7 cellular contexts compared by ENCODE assay signal in genomic region chr16:25031441-25032307, GRCh38. TPM values are rescaled to one million over a fixed set of nuclear protein-coding genes. Genes with fewer than 3 reads are reported as not detected.
DNase-seq lines count a peak whose midpoint lies in the region; ATAC-seq and TF ChIP-seq lines count a peak whose summit lies in the region.

No MANE protein-coding gene starts in this region.

- H3K9ac ChIP-seq in rectal smooth muscle tissue (ENCODE audit: low read length), result peak overlapping the region; percentile 76

- DNase-seq in NCI-H187 treated with DMSO at 0.1 percent for 48 hours (lab: John Stamatoyannopoulos, UW) (peak; percentile 81), astrocyte of the cerebellum (ENCODE audit: low read depth) (peak; percentile 94), hepatocyte (ENCODE audit: low spot score) (peak; percentile 97)
- DNase-seq in T-helper 2 cell treated with Interferon-gamma antibody and Interleukin-4, amounts not matched to agents 5 μg/mL and 100 μg/mL, for 36 hours (ENCODE audit: low spot score), result peak; percentile 88

- no peaks in the 10 kb centered on the region for H3K9me3 ChIP-seq in hepatocyte (ENCODE audit: low read depth)

- H3K36me3 ChIP-seq in hepatocyte (replicated peaks; ENCODE audit: insufficient read depth, low read depth) (no peaks in the 10 kb centered on the region), rectal smooth muscle tissue (ENCODE audit: control insufficient read depth, insufficient read depth, low read length) (no peaks in the 10 kb centered on the region)

- H3K4me2 ChIP-seq in hepatocyte, result peak overlapping the region; percentile 93

- no peaks in the 10 kb centered on the region for H3K4me1 ChIP-seq in hepatocyte (ENCODE audit: insufficient read depth)
- peaks cover 3% of the 10 kb centered on the region for H3K4me1 ChIP-seq in rectal smooth muscle tissue (ENCODE audit: control insufficient read depth, insufficient read depth, low read length)

- H3K27ac ChIP-seq in hepatocyte (peak overlapping the region; percentile 63), rectal smooth muscle tissue (ENCODE audit: low read depth, low read length) (peak overlapping the region; percentile 56)

- peaks cover 11% of the 10 kb centered on the region for H3K79me2 ChIP-seq in hepatocyte

- no peaks in the 10 kb centered on the region for H3K9me3 Mint-ChIP-seq in T-helper 2 cell treated with Interferon-gamma antibody and Interleukin-4, amounts not matched to agents 5 μg/mL and 100 μg/mL, for 36 hours

- H3K4me3 ChIP-seq in astrocyte of the cerebellum (ENCODE audit: low read depth, low read length), result peak overlapping the region; percentile 83
- H3K4me3 ChIP-seq in hepatocyte, result peak overlapping the region; percentile 56
- H3K4me3 ChIP-seq in rectal smooth muscle tissue (ENCODE audit: low read length), result peak overlapping the region; percentile 94

- H3K27ac Mint-ChIP-seq in T-helper 2 cell treated with Interferon-gamma antibody and Interleukin-4, amounts not matched to agents 5 μg/mL and 100 μg/mL, for 36 hours, result peak overlapping the region; percentile 95

- H3K4me1 Mint-ChIP-seq in T-helper 2 cell treated with Interferon-gamma antibody and Interleukin-4, amounts not matched to agents 5 μg/mL and 100 μg/mL, for 36 hours (ENCODE audit: low read depth), result peaks cover 24% of the 10 kb centered on the region

- no peaks in the 10 kb centered on the region for H3K27me3 Mint-ChIP-seq in T-helper 2 cell treated with Interferon-gamma antibody and Interleukin-4, amounts not matched to agents 5 μg/mL and 100 μg/mL, for 36 hours (ENCODE audit: low read depth)

- H4K20me1 ChIP-seq in hepatocyte (ENCODE audit: insufficient read depth, poor library complexity, severe bottlenecking), result no peaks in the 10 kb centered on the region

- H3K4me3 Mint-ChIP-seq in T-helper 2 cell treated with Interferon-gamma antibody and Interleukin-4, amounts not matched to agents 5 μg/mL and 100 μg/mL, for 36 hours, result peak overlapping the region; percentile 88

- 2% methylated on average over 51 of the region's 51 CpGs for WGBS in hepatocyte (ENCODE audit: low lambda C conversion rate, missing lambda C conversion rate)

- H3K27me3 ChIP-seq in hepatocyte, result no peaks in the 10 kb centered on the region
- no peaks in the 10 kb centered on the region for H3K27me3 ChIP-seq in rectal smooth muscle tissue (ENCODE audit: control insufficient read depth, insufficient read depth, low read length)

- H3K9me2 ChIP-seq in hepatocyte (replicated peaks; ENCODE audit: insufficient read depth), result no peaks in the 10 kb centered on the region

- H3K36me3 Mint-ChIP-seq in T-helper 2 cell treated with Interferon-gamma antibody and Interleukin-4, amounts not matched to agents 5 μg/mL and 100 μg/mL, for 36 hours (ENCODE audit: low read depth), result no peaks in the 10 kb centered on the region

- in situ Hi-C loops in astrocyte of the cerebellum (cut with HindIII; ENCODE audit: low sequenced_read_pairs), result no loop called here

- H2AFZ ChIP-seq in hepatocyte, result peak overlapping the region; percentile 75

- ATAC-seq in GM18505 (IDR thresholded peaks at IDR 0.05; ENCODE audit: unreplicated experiment), result peak; percentile 91
- peak; percentile 97 for ATAC-seq in HG02970 (IDR thresholded peaks at IDR 0.05; ENCODE audit: low FRiP score, unreplicated experiment)

- TF ChIP-seq POLR2A in GM18505 (IDR thresholded peaks at IDR 0.05; ENCODE audit: borderline replicate concordance, extremely low read depth, insufficient read depth, insufficient read length), result peak; percentile 84

- TF ChIP-seq CTCF in astrocyte of the cerebellum (IDR thresholded peaks at IDR 0.05; ENCODE audit: low read depth, low read length, missing control alignments) (no peak), hepatocyte (IDR thresholded peaks at IDR 0.05; ENCODE audit: poor library complexity) (no peak)

RNA-seq across cellular contexts. Expression of gene ARHGAP17, which starts 16.5 kb away (rescaled TPM):
- 41.0 and 50.1 TPM in 2 replicates for total RNA-seq in hepatocyte
- polyA plus RNA-seq in hepatocyte, result 55.8 and 56.1 TPM in 2 replicates

Comparison
In these comparisons a context has a peak if more than half of its experiments do, and no peak if none do; other contexts are left out.
1. Peak in every context shown above with its lines: DNase-seq, ATAC-seq, H3K4me3 ChIP-seq and H3K27ac ChIP-seq.